ENCODE assay signal across 26 cellular contexts in genomic region chr3:168395551-168395950, GRCh38.
DNase-seq lines count a peak whose midpoint lies in the region; ATAC-seq, FAIRE-seq and TF ChIP-seq lines count a peak whose summit lies in the region.
"Had no signal": no experiment of that assay in that cellular context is flagged by ENCODE, and none has a peak within 500 bp of the region (broad histone marks: within the 10 kb centered on the region; RNA-seq: fewer than 3 reads in every experiment).

No MANE protein-coding gene starts in this region.

- H3K27me3 ChIP-seq in astrocyte (ENCODE audit: insufficient read depth, low read length) (no peaks in the 10 kb centered on the region), neural progenitor cell (no peaks in the 10 kb centered on the region), upper lobe of left lung (no peaks in the 10 kb centered on the region)
- H3K27me3 ChIP-seq: BLaER1 had no signal

- H3K36me3 ChIP-seq in astrocyte (ENCODE audit: insufficient read depth, low read length), result no peaks in the 10 kb centered on the region
- no peaks in the 10 kb centered on the region for H3K36me3 ChIP-seq in neural progenitor cell
- no peaks in the 10 kb centered on the region for H3K36me3 ChIP-seq in upper lobe of left lung
- H3K36me3 ChIP-seq: BLaER1 had no signal

- no peak for TF ChIP-seq EP300 in upper lobe of left lung (IDR thresholded peaks at IDR 0.05)

- no peak overlapping the region for H2AFZ ChIP-seq in astrocyte (ENCODE audit: low read depth, low read length)
- no peak overlapping the region for H2AFZ ChIP-seq in neural progenitor cell (replicated peaks)
- H2AFZ ChIP-seq: GM23338 had no signal

- TF ChIP-seq POLR2A in upper lobe of left lung (IDR thresholded peaks at IDR 0.05), result no peak

- H3K4me3 ChIP-seq in astrocyte (ENCODE audit: insufficient read depth, low read depth, low read length) (no peak overlapping the region), neural progenitor cell (no peak overlapping the region), upper lobe of left lung (no peak overlapping the region)
- H3K4me3 ChIP-seq: BLaER1, GM23338, K562 had no signal

- H3K27me3 Mint-ChIP-seq in astrocyte (ENCODE audit: low read depth, unreplicated experiment) (no peaks in the 10 kb centered on the region), neural progenitor cell (ENCODE audit: insufficient read depth, low read depth) (no peaks in the 10 kb centered on the region)
- H3K27me3 Mint-ChIP-seq: CD4-positive, alpha-beta memory T cell had no signal

- H3K79me2 ChIP-seq in astrocyte (ENCODE audit: insufficient read depth, low read length), result no peaks in the 10 kb centered on the region
- H3K79me2 ChIP-seq in neural progenitor cell (ENCODE audit: low read depth), result no peaks in the 10 kb centered on the region

- ATAC-seq in SK-N-SH treated with all-trans-retinoic acid at 6 μM for 48 hours (no peak), upper lobe of left lung (ENCODE audit: low FRiP score in 2 of 2) (no peak)
- ATAC-seq: GM23338, K562 had no signal

- H3K4me2 ChIP-seq in astrocyte (ENCODE audit: low read length) (no peak overlapping the region), neural progenitor cell (peak overlapping the region; percentile 4)
- H3K4me2 ChIP-seq: BLaER1, GM23338 had no signal

- no peaks in the 10 kb centered on the region for H3K36me3 Mint-ChIP-seq in astrocyte (ENCODE audit: low read depth, unreplicated experiment)
- no peaks in the 10 kb centered on the region for H3K36me3 Mint-ChIP-seq in neural progenitor cell
- H3K36me3 Mint-ChIP-seq: CD14-positive monocyte; CD4-positive, alpha-beta memory T cell had no signal

- H4K20me1 ChIP-seq in astrocyte (ENCODE audit: insufficient read depth, low read length) (no peaks in the 10 kb centered on the region), neural progenitor cell (ENCODE audit: low read depth) (no peaks in the 10 kb centered on the region)
- H4K20me1 ChIP-seq: BLaER1 had no signal

- TF ChIP-seq CTCF in D721Med (IDR thresholded peaks at IDR 0.05; ENCODE audit: insufficient read depth, missing control alignments), result no peak
- no peak for TF ChIP-seq CTCF in astrocyte (IDR thresholded peaks at IDR 0.05; ENCODE audit: insufficient read depth, low read depth, low read length)
- no peak for TF ChIP-seq CTCF in neural progenitor cell (IDR thresholded peaks at IDR 0.05)
- TF ChIP-seq CTCF in upper lobe of left lung (IDR thresholded peaks at IDR 0.05), result no peak

- no peak overlapping the region for H3K4me3 Mint-ChIP-seq in astrocyte (ENCODE audit: unreplicated experiment)
- H3K4me3 Mint-ChIP-seq in neural progenitor cell, result no peak overlapping the region
- H3K4me3 Mint-ChIP-seq: CD14-positive monocyte; CD4-positive, alpha-beta memory T cell; GM23338 had no signal

- H3K27ac Mint-ChIP-seq in astrocyte (ENCODE audit: unreplicated experiment), result no peak overlapping the region
- no peak overlapping the region for H3K27ac Mint-ChIP-seq in neural progenitor cell
- H3K27ac Mint-ChIP-seq: CD14-positive monocyte; CD4-positive, alpha-beta memory T cell; GM23338 had no signal

- no peak for DNase-seq in D721Med (ENCODE audit: insufficient read length, low spot score)
- DNase-seq in NCI-H82 (lab: John Stamatoyannopoulos, UW), result peak; percentile 98
- peak; percentile 12 for DNase-seq in astrocyte (ENCODE audit: low read depth)
- peak; percentile 4 for DNase-seq in neural progenitor cell (ENCODE audit: low spot score)
- no peak for DNase-seq in upper lobe of left lung
- no peak for DNase-seq in RPMI8226
- DNase-seq: ACHN; AML-193; CD4-positive, alpha-beta memory T cell; DMS 273 treated with DMSO at 0.1 percent for 48 hours; DMS53; DND-41; HCEC 1CT; IMR-90 had no signal

- FAIRE-seq in D721Med (lab: Jason Lieb, UNC) (peak; percentile 94), astrocyte (lab: Jason Lieb, UNC) (no peak)
- FAIRE-seq: A204.1, G401.6, GM12892, GM18507, H54, HTR-8/SVneo, K562 had no signal

- no peaks in the 10 kb centered on the region for H3K4me1 ChIP-seq in astrocyte (ENCODE audit: insufficient read depth, low read length)
- peaks cover 13% of the 10 kb centered on the region for H3K4me1 ChIP-seq in neural progenitor cell
- no peaks in the 10 kb centered on the region for H3K4me1 ChIP-seq in upper lobe of left lung
- H3K4me1 ChIP-seq: BLaER1 had no signal

- H3K9me3 ChIP-seq in astrocyte (ENCODE audit: insufficient read depth, low read depth, low read length), result no peaks in the 10 kb centered on the region
- no peaks in the 10 kb centered on the region for H3K9me3 ChIP-seq in neural progenitor cell (ENCODE audit: low read depth)
- H3K9me3 ChIP-seq in upper lobe of left lung, result no peaks in the 10 kb centered on the region
- H3K9me3 ChIP-seq: BLaER1 had no signal

- H3K4me1 Mint-ChIP-seq in astrocyte (ENCODE audit: low read depth, unreplicated experiment) (no peaks in the 10 kb centered on the region), neural progenitor cell (no peaks in the 10 kb centered on the region)
- H3K4me1 Mint-ChIP-seq: CD14-positive monocyte; CD4-positive, alpha-beta memory T cell had no signal

- H3K27ac ChIP-seq in astrocyte (ENCODE audit: low read depth, low read length) (no peak overlapping the region), neural progenitor cell (no peak overlapping the region), upper lobe of left lung (no peak overlapping the region)
- H3K27ac ChIP-seq: BLaER1, HL-60 had no signal

- no peaks in the 10 kb centered on the region for H3K9me3 Mint-ChIP-seq in astrocyte (ENCODE audit: unreplicated experiment)
- no peaks in the 10 kb centered on the region for H3K9me3 Mint-ChIP-seq in neural progenitor cell
- H3K9me3 Mint-ChIP-seq: GM23338 had no signal

- H3K9ac ChIP-seq in astrocyte (ENCODE audit: low read length) (no peak overlapping the region), neural progenitor cell (no peak overlapping the region)
- H3K9ac ChIP-seq: BLaER1 had no signal

- H3F3A ChIP-seq in neural progenitor cell (ENCODE audit: low read depth), result peaks cover 14% of the 10 kb centered on the region

- WGBS in upper lobe of left lung, 2 donors, result 84 to 90% methylated on average over 2 of the region's 2 CpGs

TF ChIP-seq in SK-N-SH treated with all-trans-retinoic acid at 6 μM for 48 hours, 23 proteins besides CTCF, POLR2A, EP300 and RAD21:
- TF ChIP-seq ZC3H10 (CRISPR knock-in tag; IDR thresholded peaks at IDR 0.05) (no peak), ZFP30 (CRISPR knock-in tag; IDR thresholded peaks at IDR 0.05) (no peak), CREB5 (CRISPR knock-in tag; IDR thresholded peaks at IDR 0.05; ENCODE audit: low read depth) (no peak)

Comparison
In these comparisons a context has a peak if more than half of its experiments do, and no peak if none do; other contexts are left out.
1. DNase-seq: peak in NCI-H82 (single experiment), astrocyte (single experiment) and neural progenitor cell (single experiment); none in D721Med (single experiment), upper lobe of left lung (0 of 2) and RPMI8226 (single experiment).